ENCODE assay signal across 16 cellular contexts in genomic region chr19:43768273-43769050, GRCh38. TPM values are rescaled to one million over a fixed set of nuclear protein-coding genes. Genes with fewer than 3 reads are reported as not detected.
A peak's percentile ranks its signal among the peaks of the same experiment; 100 is the strongest.
DNase-seq lines count a peak whose midpoint lies in the region; ATAC-seq, FAIRE-seq and TF ChIP-seq lines count a peak whose summit lies in the region.
"Had no signal": no experiment of that assay in that cellular context is flagged by ENCODE, and none has a peak within 500 bp of the region (broad histone marks: within the 10 kb centered on the region; RNA-seq: fewer than 3 reads in every experiment).

No MANE protein-coding gene starts in this region.

- no peak for ATAC-seq in stimulated activated naive CD8-positive, alpha-beta T cell treated with anti-CD3 and anti-CD28 coated beads, Interleukin-15, Interleukin-2, amounts not matched to agents 100 U/mL and 50 U/mL, for 24 hours
- ATAC-seq in GM21786 (IDR thresholded peaks at IDR 0.05; ENCODE audit: unreplicated experiment) (no peak), HG03045 (IDR thresholded peaks at IDR 0.05; ENCODE audit: unreplicated experiment) (no peak)

- no peaks in the 10 kb centered on the region for H3K9me2 ChIP-seq in hepatocyte (replicated peaks; ENCODE audit: insufficient read depth)

- peaks cover 89% of the 10 kb centered on the region for H3K36me3 Mint-ChIP-seq in stimulated activated naive CD8-positive, alpha-beta T cell treated with anti-CD3 and anti-CD28 coated beads, Interleukin-15, Interleukin-2, amounts not matched to agents 100 ng/mL and 50 ng/mL, for 24 hours (ENCODE audit: low read depth)

- H3K9me3 Mint-ChIP-seq in stimulated activated naive CD8-positive, alpha-beta T cell treated with anti-CD3 and anti-CD28 coated beads, Interleukin-15, Interleukin-2, amounts not matched to agents 100 ng/mL and 50 ng/mL, for 24 hours = no peaks in the 10 kb centered on the region

- no peaks in the 10 kb centered on the region for H3K9me3 ChIP-seq in hepatocyte (ENCODE audit: low read depth)
- H3K9me3 ChIP-seq: right lobe of liver had no signal

- no peaks in the 10 kb centered on the region for H3K79me2 ChIP-seq in hepatocyte

- H3K4me1 ChIP-seq in hepatocyte (ENCODE audit: insufficient read depth) = peaks cover 4% of the 10 kb centered on the region
- H3K4me1 ChIP-seq: right lobe of liver had no signal

- no peak for FAIRE-seq in H54 (lab: Jason Lieb, UNC)
- FAIRE-seq: endothelial cell of umbilical vein had no signal

- H3K27me3 ChIP-seq in hepatocyte = no peaks in the 10 kb centered on the region
- H3K27me3 ChIP-seq: right lobe of liver had no signal

- no peak for DNase-seq in stimulated activated naive CD8-positive, alpha-beta T cell treated with anti-CD3 and anti-CD28 coated beads, Interleukin-15, Interleukin-2, amounts not matched to agents 100 U/mL and 50 U/mL, for 24 hours
- DNase-seq in hepatocyte (ENCODE audit: low spot score) = peak; percentile 55
- no peak for DNase-seq in H54 (ENCODE audit: insufficient read length, low spot score)
- no peak for DNase-seq in midbrain (lab: John Stamatoyannopoulos, UW)
- DNase-seq: hypothalamus, NCI-H1048, NCI-H82, right lobe of liver had no signal

- no peak overlapping the region for H3K4me2 ChIP-seq in hepatocyte

- H3K4me3 Mint-ChIP-seq in stimulated activated naive CD8-positive, alpha-beta T cell treated with anti-CD3 and anti-CD28 coated beads, Interleukin-15, Interleukin-2, amounts not matched to agents 100 ng/mL and 50 ng/mL, for 24 hours = no peak overlapping the region

- no peak overlapping the region for H2AFZ ChIP-seq in hepatocyte

- H3K4me1 Mint-ChIP-seq in stimulated activated naive CD8-positive, alpha-beta T cell treated with anti-CD3 and anti-CD28 coated beads, Interleukin-15, Interleukin-2, amounts not matched to agents 100 ng/mL and 50 ng/mL, for 24 hours (ENCODE audit: low read depth) = peaks cover 63% of the 10 kb centered on the region

- H3K27ac ChIP-seq in VCaP (peak overlapping the region; percentile 90), hepatocyte (peak overlapping the region; percentile 84)
- H3K27ac ChIP-seq: C4-2B, right lobe of liver had no signal

- H3K4me3 ChIP-seq in hepatocyte = no peak overlapping the region
- H3K4me3 ChIP-seq: right lobe of liver had no signal

- 72% methylated on average over 15 of the region's 15 CpGs for WGBS in hepatocyte (ENCODE audit: low lambda C conversion rate, missing lambda C conversion rate)

- H3K27ac Mint-ChIP-seq in stimulated activated naive CD8-positive, alpha-beta T cell treated with anti-CD3 and anti-CD28 coated beads, Interleukin-15, Interleukin-2, amounts not matched to agents 100 ng/mL and 50 ng/mL, for 24 hours = peak overlapping the region; percentile 64

- no peaks in the 10 kb centered on the region for H3K27me3 Mint-ChIP-seq in stimulated activated naive CD8-positive, alpha-beta T cell treated with anti-CD3 and anti-CD28 coated beads, Interleukin-15, Interleukin-2, amounts not matched to agents 100 ng/mL and 50 ng/mL, for 24 hours

- no peaks in the 10 kb centered on the region for H4K20me1 ChIP-seq in hepatocyte (ENCODE audit: insufficient read depth, poor library complexity, severe bottlenecking)

- H3K36me3 ChIP-seq in hepatocyte (replicated peaks; ENCODE audit: insufficient read depth, low read depth) = no peaks in the 10 kb centered on the region
- H3K36me3 ChIP-seq: right lobe of liver had no signal

- no peak for TF ChIP-seq CTCF in VCaP (conservative IDR thresholded peaks at IDR 0.05)
- TF ChIP-seq CTCF in hepatocyte (IDR thresholded peaks at IDR 0.05; ENCODE audit: poor library complexity) = no peak

- no peak for TF ChIP-seq POLR2A in H54 (IDR thresholded peaks at IDR 0.05; ENCODE audit: low read depth, low read length)

RNA-seq across cellular contexts. Expression of gene KCNN4, which starts 12.3 kb away (rescaled TPM):
- total RNA-seq in hepatocyte = 2.8 and 3.6 TPM in 2 replicates
- 5.4 and 8.3 TPM in 2 replicates for polyA plus RNA-seq in hepatocyte
- total RNA-seq: endothelial cell of umbilical vein had no signal

RNA-seq across cellular contexts. Expression of gene SMG9, which starts 13.7 kb away (rescaled TPM):
- 9.5 and 16.1 TPM in 2 replicates for total RNA-seq in hepatocyte
- polyA plus RNA-seq in hepatocyte = 34.9 and 39.7 TPM in 2 replicates

RNA-seq across cellular contexts. Expression of gene LYPD5, which starts 33.8 kb away (rescaled TPM):
- 0.20 and 1.8 TPM in 2 replicates for total RNA-seq in hepatocyte
- polyA plus RNA-seq in hepatocyte = 1.6 and 1.9 TPM in 2 replicates
- total RNA-seq: endothelial cell of umbilical vein had no signal

RNA-seq across cellular contexts. Expression of gene IRGC, which starts 52.6 kb away (rescaled TPM):
- total RNA-seq in hepatocyte = not detected in 2 replicates
- polyA plus RNA-seq in hepatocyte = not detected in 2 replicates
- total RNA-seq: endothelial cell of umbilical vein; right lobe of liver; T-helper 1 cell treated with Interleukin-12 subunit alpha and Interleukin-12 subunit beta and Interleukin-4 antibody, amounts not matched to agents 30 ng/mL and 1 ng/mL, for 36 hours; urinary bladder had no signal
- polyA plus RNA-seq: endothelial cell of umbilical vein, urinary bladder had no signal

RNA-seq across cellular contexts. Expression of gene ZNF283, which starts 58.7 kb away (rescaled TPM):
- total RNA-seq in hepatocyte = 7.6 and 10.7 TPM in 2 replicates
- 1.8 and 2.1 TPM in 2 replicates for polyA plus RNA-seq in hepatocyte
